Comparison of ENCODE assay signal across 1 cellular context in genomic region chr4:2441393-2442174, GRCh38.
TF ChIP-seq lines count a peak whose summit lies in the region.

No MANE protein-coding gene starts in this region.

TF ChIP-seq in HEK293, 187 proteins besides CTCF, POLR2A, EP300 and RAD21 (continued from another document and continues in another):
- TF ChIP-seq ZNF223 (tag by site-specific recombination; IDR thresholded peaks at IDR 0.05) (no peak), ZNF596 (tag by site-specific recombination; IDR thresholded peaks at IDR 0.05) (no peak), ZIC2 (tag by site-specific recombination; IDR thresholded peaks at IDR 0.05) (peak; percentile 87), ZBTB49 (tag by site-specific recombination; IDR thresholded peaks at IDR 0.05; ENCODE audit: low read depth) (no peak), ZNF423 (tag by site-specific recombination; IDR thresholded peaks at IDR 0.05) (peak; percentile 82), OVOL3 (tag by site-specific recombination; IDR thresholded peaks at IDR 0.05) (no peak), ZNF600 (tag by site-specific recombination; IDR thresholded peaks at IDR 0.05) (no peak), ZNF510 (tag by site-specific recombination; IDR thresholded peaks at IDR 0.05; ENCODE audit: insufficient replicate concordance) (no peak), TRIM28 (IDR thresholded peaks at IDR 0.05; ENCODE audit: borderline replicate concordance, low read length) (no peak), ZNF792 (tag by site-specific recombination; IDR thresholded peaks at IDR 0.05) (no peak), ZNF366 (tag by site-specific recombination; conservative IDR thresholded peaks at IDR 0.05) (no peak), ZNF670 (tag by site-specific recombination; IDR thresholded peaks at IDR 0.05; ENCODE audit: low read depth) (no peak), ZNF629 (tag by site-specific recombination; IDR thresholded peaks at IDR 0.05) (no peak), MEIS1 (CRISPR knock-in tag; IDR thresholded peaks at IDR 0.05; ENCODE audit: borderline replicate concordance) (no peak), ZNF202 (tag by site-specific recombination; IDR thresholded peaks at IDR 0.05; ENCODE audit: borderline replicate concordance) (no peak), MYNN (tag by site-specific recombination; IDR thresholded peaks at IDR 0.05; ENCODE audit: borderline replicate concordance) (no peak), ZNF488 (tag by site-specific recombination; IDR thresholded peaks at IDR 0.05) (no peak), ZNF416 (tag by site-specific recombination; IDR thresholded peaks at IDR 0.05) (no peak), ZNF311 (tag by site-specific recombination; IDR thresholded peaks at IDR 0.05; ENCODE audit: borderline replicate concordance) (no peak), ZNF610 (tag by site-specific recombination; IDR thresholded peaks at IDR 0.05; ENCODE audit: borderline replicate concordance) (no peak), ZNF830 (tag by site-specific recombination; IDR thresholded peaks at IDR 0.05; ENCODE audit: low read depth) (no peak), MZF1 (tag by site-specific recombination; IDR thresholded peaks at IDR 0.05; ENCODE audit: borderline replicate concordance) (no peak), ZNF571 (tag by site-specific recombination; IDR thresholded peaks at IDR 0.05) (no peak), ZNF501 (tag by site-specific recombination; IDR thresholded peaks at IDR 0.05) (no peak; the same call in 1 of the 2 replicates), PRDM6 (tag by site-specific recombination; IDR thresholded peaks at IDR 0.05) (no peak), ZNF354C (tag by site-specific recombination; IDR thresholded peaks at IDR 0.05; ENCODE audit: borderline replicate concordance, low read depth) (no peak), BCL11A (tag by site-specific recombination; IDR thresholded peaks at IDR 0.05; ENCODE audit: low read depth) (no peak), ZNF658 (tag by site-specific recombination; IDR thresholded peaks at IDR 0.05) (no peak), GLIS2 (tag by site-specific recombination; IDR thresholded peaks at IDR 0.05) (peak; percentile 90), ZNF776 (tag by site-specific recombination; IDR thresholded peaks at IDR 0.05; ENCODE audit: borderline replicate concordance) (no peak), ZNF837 (tag by site-specific recombination; IDR thresholded peaks at IDR 0.05) (no peak), ZXDB (tag by site-specific recombination; IDR thresholded peaks at IDR 0.05) (0 out of 2 replicates have a peak, but pooled peaks have one; percentile 27), YY1 (tag by site-specific recombination; IDR thresholded peaks at IDR 0.05) (no peak), ZNF184 (tag by site-specific recombination; IDR thresholded peaks at IDR 0.05) (no peak), ZNF26 (tag by site-specific recombination; IDR thresholded peaks at IDR 0.05) (no peak), ZBTB44 (tag by site-specific recombination; IDR thresholded peaks at IDR 0.05) (no peak), ZSCAN30 (tag by site-specific recombination; IDR thresholded peaks at IDR 0.05) (peak; percentile 70), ZNF561 (tag by site-specific recombination; IDR thresholded peaks at IDR 0.05; ENCODE audit: borderline replicate concordance) (no peak), ZNF335 (tag by site-specific recombination; conservative IDR thresholded peaks at IDR 0.05) (peak; percentile 86), KLF8 (tag by site-specific recombination; IDR thresholded peaks at IDR 0.05) (0 out of 2 replicates have a peak, but pooled peaks have one; percentile 21), SCRT1 (tag by site-specific recombination; IDR thresholded peaks at IDR 0.05; ENCODE audit: borderline replicate concordance) (peak; percentile 85; the same call in 1 of the 2 replicates), ZNF350 (tag by site-specific recombination; IDR thresholded peaks at IDR 0.05) (no peak), HOXD13 (CRISPR knock-in tag; IDR thresholded peaks at IDR 0.05; ENCODE audit: borderline replicate concordance) (no peak), KLF9 (tag by site-specific recombination; IDR thresholded peaks at IDR 0.05; ENCODE audit: low read depth) (0 out of 2 replicates have a peak, but pooled peaks have one; percentile 39), IKZF3 (tag by site-specific recombination; IDR thresholded peaks at IDR 0.05) (peak; percentile 56; the same call in 1 of the 2 replicates), ZNF433 (tag by site-specific recombination; IDR thresholded peaks at IDR 0.05; ENCODE audit: low read depth) (no peak)
- TF ChIP-seq, protein P1, sequence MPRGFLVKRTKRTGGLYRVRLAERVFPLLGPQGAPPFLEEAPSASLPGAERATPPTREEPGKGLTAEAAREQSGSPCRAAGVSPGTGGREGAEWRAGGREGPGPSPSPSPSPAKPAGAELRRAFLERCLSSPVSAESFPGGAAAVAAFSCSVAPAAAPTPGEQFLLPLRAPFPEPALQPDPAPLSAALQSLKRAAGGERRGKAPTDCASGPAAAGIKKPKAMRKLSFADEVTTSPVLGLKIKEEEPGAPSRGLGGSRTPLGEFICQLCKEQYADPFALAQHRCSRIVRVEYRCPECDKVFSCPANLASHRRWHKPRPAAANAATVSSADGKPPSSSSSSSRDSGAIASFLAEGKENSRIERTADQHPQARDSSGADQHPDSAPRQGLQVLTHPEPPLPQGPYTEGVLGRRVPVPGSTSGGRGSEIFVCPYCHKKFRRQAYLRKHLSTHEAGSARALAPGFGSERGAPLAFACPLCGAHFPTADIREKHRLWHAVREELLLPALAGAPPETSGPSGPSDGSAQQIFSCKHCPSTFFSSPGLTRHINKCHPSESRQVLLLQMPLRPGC (tag by site-specific recombination; IDR thresholded peaks at IDR 0.05), result no peak
- TF ChIP-seq, protein P2, sequence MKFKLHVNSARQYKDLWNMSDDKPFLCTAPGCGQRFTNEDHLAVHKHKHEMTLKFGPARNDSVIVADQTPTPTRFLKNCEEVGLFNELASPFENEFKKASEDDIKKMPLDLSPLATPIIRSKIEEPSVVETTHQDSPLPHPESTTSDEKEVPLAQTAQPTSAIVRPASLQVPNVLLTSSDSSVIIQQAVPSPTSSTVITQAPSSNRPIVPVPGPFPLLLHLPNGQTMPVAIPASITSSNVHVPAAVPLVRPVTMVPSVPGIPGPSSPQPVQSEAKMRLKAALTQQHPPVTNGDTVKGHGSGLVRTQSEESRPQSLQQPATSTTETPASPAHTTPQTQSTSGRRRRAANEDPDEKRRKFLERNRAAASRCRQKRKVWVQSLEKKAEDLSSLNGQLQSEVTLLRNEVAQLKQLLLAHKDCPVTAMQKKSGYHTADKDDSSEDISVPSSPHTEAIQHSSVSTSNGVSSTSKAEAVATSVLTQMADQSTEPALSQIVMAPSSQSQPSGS (tag by site-specific recombination; IDR thresholded peaks at IDR 0.05; ENCODE audit: low read depth), result no peak
- TF ChIP-seq, protein P3, sequence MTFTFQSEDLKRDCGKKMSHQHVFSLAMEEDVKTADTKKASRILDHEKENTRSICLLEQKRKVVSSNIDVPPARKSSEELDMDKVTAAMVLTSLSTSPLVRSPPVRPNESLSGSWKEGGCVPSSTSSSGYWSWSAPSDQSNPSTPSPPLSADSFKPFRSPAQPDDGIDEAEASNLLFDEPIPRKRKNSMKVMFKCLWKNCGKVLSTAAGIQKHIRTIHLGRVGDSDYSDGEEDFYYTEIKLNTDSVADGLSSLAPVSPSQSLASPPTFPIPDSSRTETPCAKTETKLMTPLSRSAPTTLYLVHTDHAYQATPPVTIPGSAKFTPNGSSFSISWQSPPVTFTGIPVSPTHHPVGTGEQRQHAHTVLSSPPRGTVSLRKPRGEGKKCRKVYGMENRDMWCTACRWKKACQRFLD (tag by site-specific recombination; IDR thresholded peaks at IDR 0.05), result no peak
- TF ChIP-seq, protein P4, sequence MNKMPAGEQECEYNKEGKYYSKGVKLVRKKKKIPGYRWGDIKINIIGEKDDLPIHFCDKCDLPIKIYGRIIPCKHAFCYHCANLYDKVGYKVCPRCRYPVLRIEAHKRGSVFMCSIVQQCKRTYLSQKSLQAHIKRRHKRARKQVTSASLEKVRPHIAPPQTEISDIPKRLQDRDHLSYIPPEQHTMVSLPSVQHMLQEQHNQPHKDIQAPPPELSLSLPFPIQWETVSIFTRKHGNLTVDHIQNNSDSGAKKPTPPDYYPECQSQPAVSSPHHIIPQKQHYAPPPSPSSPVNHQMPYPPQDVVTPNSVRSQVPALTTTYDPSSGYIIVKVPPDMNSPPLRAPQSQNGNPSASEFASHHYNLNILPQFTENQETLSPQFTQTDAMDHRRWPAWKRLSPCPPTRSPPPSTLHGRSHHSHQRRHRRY (tag by site-specific recombination; IDR thresholded peaks at IDR 0.05), result no peak
- TF ChIP-seq, protein P5, sequence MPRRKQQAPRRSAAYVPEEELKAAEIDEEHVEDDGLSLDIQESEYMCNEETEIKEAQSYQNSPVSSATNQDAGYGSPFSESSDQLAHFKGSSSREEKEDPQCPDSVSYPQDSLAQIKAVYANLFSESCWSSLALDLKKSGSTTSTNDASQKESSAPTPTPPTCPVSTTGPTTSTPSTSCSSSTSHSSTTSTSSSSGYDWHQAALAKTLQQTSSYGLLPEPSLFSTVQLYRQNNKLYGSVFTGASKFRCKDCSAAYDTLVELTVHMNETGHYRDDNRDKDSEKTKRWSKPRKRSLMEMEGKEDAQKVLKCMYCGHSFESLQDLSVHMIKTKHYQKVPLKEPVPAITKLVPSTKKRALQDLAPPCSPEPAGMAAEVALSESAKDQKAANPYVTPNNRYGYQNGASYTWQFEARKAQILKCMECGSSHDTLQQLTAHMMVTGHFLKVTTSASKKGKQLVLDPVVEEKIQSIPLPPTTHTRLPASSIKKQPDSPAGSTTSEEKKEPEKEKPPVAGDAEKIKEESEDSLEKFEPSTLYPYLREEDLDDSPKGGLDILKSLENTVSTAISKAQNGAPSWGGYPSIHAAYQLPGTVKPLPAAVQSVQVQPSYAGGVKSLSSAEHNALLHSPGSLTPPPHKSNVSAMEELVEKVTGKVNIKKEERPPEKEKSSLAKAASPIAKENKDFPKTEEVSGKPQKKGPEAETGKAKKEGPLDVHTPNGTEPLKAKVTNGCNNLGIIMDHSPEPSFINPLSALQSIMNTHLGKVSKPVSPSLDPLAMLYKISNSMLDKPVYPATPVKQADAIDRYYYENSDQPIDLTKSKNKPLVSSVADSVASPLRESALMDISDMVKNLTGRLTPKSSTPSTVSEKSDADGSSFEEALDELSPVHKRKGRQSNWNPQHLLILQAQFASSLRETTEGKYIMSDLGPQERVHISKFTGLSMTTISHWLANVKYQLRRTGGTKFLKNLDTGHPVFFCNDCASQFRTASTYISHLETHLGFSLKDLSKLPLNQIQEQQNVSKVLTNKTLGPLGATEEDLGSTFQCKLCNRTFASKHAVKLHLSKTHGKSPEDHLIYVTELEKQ (tag by site-specific recombination; IDR thresholded peaks at IDR 0.05; ENCODE audit: borderline replicate concordance), result no peak
